9 cellular contexts compared by ENCODE assay signal in the genomic region with DNA sequence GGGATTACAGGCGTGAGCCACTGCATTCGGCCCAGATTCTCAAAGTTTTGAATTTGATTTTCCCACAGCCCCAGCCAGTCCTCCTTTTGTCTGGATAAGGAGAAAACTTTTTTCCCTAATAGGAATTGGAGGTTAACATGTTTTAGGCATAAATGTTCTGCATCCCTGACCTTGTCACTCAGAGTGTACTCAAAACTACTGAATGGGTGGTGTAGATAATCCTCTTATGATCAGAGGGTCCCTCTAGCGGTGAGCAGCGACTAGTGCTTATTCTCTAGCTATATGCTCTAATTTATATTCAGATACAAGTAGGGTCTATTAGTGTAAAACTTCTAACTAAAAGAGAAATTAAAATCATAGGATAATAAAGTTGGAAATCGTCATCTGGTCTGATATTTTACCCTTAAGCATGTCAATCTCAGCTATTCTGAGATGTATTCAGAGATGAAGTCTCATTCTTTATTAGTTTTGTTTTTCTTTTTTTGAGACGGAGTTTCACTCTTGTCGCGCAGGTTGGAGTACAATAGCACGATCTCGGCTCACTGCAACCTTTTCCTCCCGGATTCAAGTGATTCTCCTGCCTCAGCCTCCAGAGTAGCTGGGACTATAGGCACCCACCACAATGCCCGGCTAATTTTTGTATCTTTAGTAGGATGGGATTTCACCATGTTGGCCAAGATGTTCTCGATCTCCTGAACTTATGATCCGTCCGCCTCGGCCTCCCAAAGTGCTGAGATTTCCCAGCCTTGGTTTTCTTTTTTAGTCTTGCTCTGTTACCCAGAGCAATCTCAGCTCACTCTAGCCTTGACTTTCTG. TPM values are rescaled to one million over a fixed set of nuclear protein-coding genes. Genes with fewer than 3 reads are reported as not detected.
A peak's percentile ranks its signal among the peaks of the same experiment; 100 is the strongest.
DNase-seq lines count a peak whose midpoint lies in the region; TF ChIP-seq lines count a peak whose summit lies in the region.
"Had no signal": no experiment of that assay in that cellular context is flagged by ENCODE, and none has a peak within 500 bp of the region (broad histone marks: within the 10 kb centered on the region; RNA-seq: fewer than 3 reads in every experiment).

No MANE protein-coding gene starts in this region.

- no peaks in the 10 kb centered on the region for H3K9me3 ChIP-seq in uterus
- H3K9me3 ChIP-seq: BLaER1 had no signal

- no peaks in the 10 kb centered on the region for H3K36me3 ChIP-seq in uterus

- TF ChIP-seq POLR2A in NB4 (IDR thresholded peaks at IDR 0.05; ENCODE audit: extremely low read depth, insufficient read length), result no peak
- no peak for TF ChIP-seq POLR2A in uterus (IDR thresholded peaks at IDR 0.05)

- no peaks in the 10 kb centered on the region for H3K27me3 ChIP-seq in uterus
- H3K27me3 ChIP-seq: BLaER1 had no signal

- TF ChIP-seq CTCF in NB4 (IDR thresholded peaks at IDR 0.05; ENCODE audit: low read depth, low read length), result peak; percentile 84
- peak; percentile 69 to 85 (median 76) for TF ChIP-seq CTCF in uterus (IDR thresholded peaks at IDR 0.05)

- intact Hi-C loops in uterus (cut with DNase I; ENCODE audit: low total_unique reads), result loop anchor here (10.0 kb wide), 1 partner anchor 57 kb away; a partner anchor contains a TSS

- DNase-seq in activated CD4-positive, CD25-positive, alpha-beta regulatory T cell (lab: John Stamatoyannopoulos, UW), result peak in 3 of 4 experiments; percentile 13 to 45 (median 26)
- no peak for DNase-seq in activated CD4-positive, CD25-positive, alpha-beta regulatory T cell treated with anti-CD3 and anti-CD28 coated beads, Interleukin-2, amount 50 U/mL, for 72 hours
- DNase-seq in NB4 (ENCODE audit: low read depth) (peak; percentile 84), SIG-M5 treated with dmso at 0.1 percent for 504 hours (lab: John Stamatoyannopoulos, UW; ENCODE audit: unreplicated experiment) (peak; percentile 97), globus pallidus (ENCODE audit: low spot score) (peak; percentile 76), pons (ENCODE audit: low spot score) (peak; percentile 78), uterus (peak; percentile 32 to 69)
- DNase-seq in activated naive CD4-positive, alpha-beta T cell treated with Interleukin-2 at 50 U/mL for 16 hours, result peak; percentile 64

- H3K27ac ChIP-seq in uterus, result no peak overlapping the region
- H3K27ac ChIP-seq: BLaER1 had no signal

- peaks cover 0 to 3% of the 10 kb centered on the region in 2 donors for H3K4me1 ChIP-seq in uterus

- H3K4me3 ChIP-seq in NB4 (ENCODE audit: low read depth, low read length) (no peak overlapping the region), uterus (no peak overlapping the region)
- H3K4me3 ChIP-seq: BLaER1 had no signal

RNA-seq across cellular contexts. Expression of a gene that starts 2.7 kb away (rescaled TPM):
- total RNA-seq in uterus, result 100 to 1,000 TPM in 1 of 4 donors, 10 to 100 TPM in 3; 73.5 to 114 (median 89.1) TPM

RNA-seq across cellular contexts. Expression of a gene that starts 30.2 kb away (rescaled TPM):
- 10 to 100 TPM in 2 of 4 donors, 1 to 10 TPM in 2; 6.4 to 31.9 (median 10.9) TPM for total RNA-seq in uterus

RNA-seq across cellular contexts. Expression of a gene that starts 53.5 kb away (rescaled TPM):
- 100 to 1,000 TPM in 2 of 4 donors, 10 to 100 TPM in 2; 66.8 to 240 (median 92.6) TPM for total RNA-seq in uterus
